Comparison of ENCODE assay signal across 28 cellular contexts in the genomic region with DNA sequence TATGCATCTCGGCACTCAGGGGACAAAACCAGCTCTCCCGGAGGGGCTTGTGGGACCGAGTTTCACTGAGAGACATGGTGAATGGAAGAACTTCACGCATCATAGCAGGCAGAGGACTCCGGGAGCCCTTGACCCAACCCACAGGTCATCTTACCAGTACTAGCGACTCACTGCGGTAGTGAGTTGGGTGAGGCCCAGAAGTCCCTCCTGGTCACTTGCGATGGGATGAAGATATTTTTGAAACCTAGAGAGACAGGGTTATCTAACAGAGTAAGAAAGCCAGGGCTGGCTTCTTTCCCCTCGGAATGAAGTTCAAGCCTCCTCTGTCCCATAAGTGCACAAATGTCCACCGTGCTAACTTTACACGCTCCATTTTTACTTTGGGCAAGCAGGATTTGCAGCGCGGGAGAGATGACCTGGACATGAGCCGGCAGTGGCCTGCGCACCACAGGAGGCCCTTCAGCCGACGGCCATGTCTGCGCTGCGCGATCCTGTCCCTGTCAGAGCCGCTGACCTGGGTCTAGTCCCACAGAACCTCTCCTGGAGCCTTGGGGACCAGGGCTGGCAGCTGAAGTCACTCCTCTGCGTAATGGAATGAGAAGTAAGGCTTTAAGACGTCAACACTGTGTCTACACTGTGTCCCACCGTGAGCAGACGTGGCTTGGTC. TPM values are rescaled to one million over a fixed set of nuclear protein-coding genes. Genes with fewer than 3 reads are reported as not detected.
A peak's percentile ranks its signal among the peaks of the same experiment; 100 is the strongest.
DNase-seq lines count a peak whose midpoint lies in the region; ATAC-seq, FAIRE-seq and TF ChIP-seq lines count a peak whose summit lies in the region.
"Had no signal": no experiment of that assay in that cellular context is flagged by ENCODE, and none has a peak within 500 bp of the region (broad histone marks: within the 10 kb centered on the region; RNA-seq: fewer than 3 reads in every experiment).

No MANE protein-coding gene starts in this region.

- WGBS in H1 (ENCODE audit: extremely low coverage in 1 of 2, insufficient coverage in 1 of 2, insufficient read length in 1 of 2, insufficient replicate concordance in 2 of 2, low coverage in 1 of 2, low lambda C conversion rate in 2 of 2, missing lambda C conversion rate in 1 of 2), 2 experiments: 91% methylated on average over 25 of the region's 25 CpGs; no CpG with 5 or more reads in 1 of the 2 experiments

- H3K4me3 ChIP-seq in BLaER1 (no peak overlapping the region), H7 (ENCODE audit: insufficient read depth, low read depth, low read length) (no peak overlapping the region), H1 (ENCODE audit: extremely low read depth in 1 of 4, insufficient read depth in 2 of 4, low read depth in 3 of 4, low read length in 4 of 4) (no peak overlapping the region), osteoblast (ENCODE audit: insufficient read depth, low read length) (no peak overlapping the region), mucosa of descending colon (no peak overlapping the region)
- H3K4me3 ChIP-seq: HAP-1 had no signal

- DNase-seq in H7 (peak; percentile 35), H1 (ENCODE audit: low read depth in 1 of 2, low spot score in 2 of 2) (no peak), osteoblast (ENCODE audit: insufficient read length, low spot score, missing footprints) (peak; percentile 50), mucosa of descending colon (no peak), activated gamma-delta T cell (lab: John Stamatoyannopoulos, UW) (no peak), foreskin melanocyte (no peak)
- DNase-seq: ACHN; activated CD4-positive, alpha-beta T cell treated with anti-CD3 and anti-CD28 coated beads for 36 hours; activated CD8-positive, alpha-beta T cell treated with anti-CD3 and anti-CD28 coated beads, Interleukin-2, amount 10 ng/mL, durations not matched to agents 7 days and 5 days; C1 segment of cervical spinal cord; DMS53; MM.1S; NCI-H2081; NCI-H2227 treated with DMSO at 0.1 percent for 48 hours; NCI-H526 treated with DMSO at 0.1 percent for 48 hours; SIG-M5; stimulated activated CD4-positive, alpha-beta T cell treated with anti-CD3 and anti-CD28 coated beads, Interleukin-15, amount 100 ng/mL, for 24 hours; stimulated activated CD4-positive, alpha-beta T cell treated with anti-CD3 and anti-CD28 coated beads, Interleukin-4, amount 100 ng/mL, for 4 hours; SW 1271; trophoblast cell had no signal

- H3K9me3 ChIP-seq in BLaER1: 0 out of 2 replicates have a peak, but pooled peaks cover 3% of the 10 kb centered on the region
- H3K9me3 ChIP-seq in H1 (ENCODE audit: insufficient read depth in 2 of 2, low read depth in 1 of 2, low read length in 1 of 2): peaks cover 0 to 17% of the 10 kb centered on the region in 2 experiments; a peak in 1 of 4 replicates
- no peaks in the 10 kb centered on the region for H3K9me3 ChIP-seq in osteoblast (ENCODE audit: low read depth, low read length)
- H3K9me3 ChIP-seq in mucosa of descending colon: no peaks in the 10 kb centered on the region
- H3K9me3 ChIP-seq: HAP-1 had no signal

- H3K9ac ChIP-seq in BLaER1: peak overlapping the region; percentile 53; the same call in 1 of the 2 replicates
- H3K9ac ChIP-seq in H1 (replicated peaks in 1 of 4; ENCODE audit: extremely low read depth in 1 of 4, low read depth in 3 of 4, low read length in 3 of 4): no peak overlapping the region

- H3K4me2 ChIP-seq in BLaER1: peak overlapping the region; percentile 86
- H3K4me2 ChIP-seq in H1 (ENCODE audit: insufficient read depth in 1 of 2, low read depth in 2 of 2, low read length in 2 of 2): no peak overlapping the region
- no peak overlapping the region for H3K4me2 ChIP-seq in osteoblast (ENCODE audit: insufficient read depth, low read length)

- H2AFZ ChIP-seq in H1 (ENCODE audit: low read length): no peak overlapping the region
- H2AFZ ChIP-seq in osteoblast (ENCODE audit: low read length): no peak overlapping the region

- no peaks in the 10 kb centered on the region for H3K79me1 ChIP-seq in H1 (ENCODE audit: low read depth, low read length)

- POLR2A ChIA-PET in H1 (lab: Charles Lee; ENCODE audit: partially characterized antibody): interaction anchor here (0.9 kb wide), 1 partner anchor 30 kb away, joined by 3 read pairs; no protein-coding TSS in a partner anchor

- H3K18ac ChIP-seq in H1 (ENCODE audit: extremely low read depth, low read length): no peak overlapping the region

- no peak overlapping the region for H2BK12ac ChIP-seq in H1 (ENCODE audit: low read depth, low read length)

- H3K79me2 ChIP-seq in H1 (ENCODE audit: control insufficient read depth in 1 of 2, insufficient read depth in 2 of 2, low read length in 2 of 2): no peaks in the 10 kb centered on the region
- no peaks in the 10 kb centered on the region for H3K79me2 ChIP-seq in osteoblast (ENCODE audit: insufficient read depth, low read length)

- TF ChIP-seq POLR2A in H1 (IDR thresholded peaks at IDR 0.05; ENCODE audit: control extremely low read depth in 1 of 2, low read depth in 2 of 2, low read length in 2 of 2): no peak

- no peak for TF ChIP-seq CTCF in H1 (IDR thresholded peaks at IDR 0.05; ENCODE audit: control extremely low read depth in 1 of 3, insufficient read depth in 1 of 3, low read depth in 1 of 3, low read length in 3 of 3)
- TF ChIP-seq CTCF in osteoblast (IDR thresholded peaks at IDR 0.05; ENCODE audit: extremely low read depth, low read depth, low read length): no peak
- no peak for TF ChIP-seq CTCF in mucosa of descending colon (IDR thresholded peaks at IDR 0.05)

- H2AK5ac ChIP-seq in H1 (ENCODE audit: low read depth, low read length): no peak overlapping the region

- H3K4me1 ChIP-seq in BLaER1: peaks cover 59% of the 10 kb centered on the region
- peaks cover 0 to 9% (median 7%) of the 10 kb centered on the region in 4 experiments; a peak in 4 of 7 replicates for H3K4me1 ChIP-seq in H1 (replicated peaks in 1 of 4; ENCODE audit: control insufficient read depth in 3 of 4, insufficient read depth in 4 of 4, low read length in 3 of 4)
- H3K4me1 ChIP-seq in osteoblast (ENCODE audit: insufficient read depth, low read length): peaks cover 17% of the 10 kb centered on the region
- no peaks in the 10 kb centered on the region for H3K4me1 ChIP-seq in mucosa of descending colon (ENCODE audit: low read depth)
- H3K4me1 ChIP-seq: HAP-1 had no signal

- FAIRE-seq in H1 (lab: Jason Lieb, UNC): no peak
- FAIRE-seq: GM12891, islet of Langerhans had no signal

- CTCF ChIA-PET in H1 (lab: Charles Lee; ENCODE audit: partially characterized antibody): interaction anchor here (1.3 to 1.4 kb wide), 2 partner anchors 8 to 27 kb away, joined by 4 to 5 read pairs; no protein-coding TSS in a partner anchor

- H2BK15ac ChIP-seq in H1 (ENCODE audit: low read length): no peak overlapping the region

- TF ChIP-seq EP300 in H1 (IDR thresholded peaks at IDR 0.05; ENCODE audit: borderline replicate concordance in 1 of 2, low read depth in 2 of 2, low read length in 2 of 2): no peak

- H3K36me3 ChIP-seq in BLaER1 (peaks cover 8% of the 10 kb centered on the region; the same call in 1 of the 2 replicates), H7 (replicated peaks; ENCODE audit: control insufficient read depth, insufficient read depth, low read length) (no peaks in the 10 kb centered on the region), H1 (ENCODE audit: control insufficient read depth in 2 of 4, insufficient read depth in 4 of 4, low read length in 3 of 4) (no peaks in the 10 kb centered on the region), osteoblast (ENCODE audit: insufficient read depth, low read length) (no peaks in the 10 kb centered on the region), mucosa of descending colon (ENCODE audit: low read depth) (no peaks in the 10 kb centered on the region)
- H3K36me3 ChIP-seq: HAP-1 had no signal

- no peak overlapping the region for H3K27ac ChIP-seq in BLaER1
- no peak overlapping the region for H3K27ac ChIP-seq in H1 (ENCODE audit: low read depth, low read length)
- no peak overlapping the region for H3K27ac ChIP-seq in osteoblast (ENCODE audit: low read depth, low read length)

- ATAC-seq in mucosa of descending colon (no peak), HG02588 (IDR thresholded peaks at IDR 0.05; ENCODE audit: unreplicated experiment) (no peak)
- ATAC-seq: activated CD4-positive, alpha-beta T cell treated with anti-CD3 and anti-CD28 coated beads for 36 hours; activated T-helper 17 cell treated with anti-CD3 and anti-CD28 coated beads, Interleukin-2, amount 50 U/mL, for 72 hours; esophagus mucosa; Panc1 had no signal

- no peak overlapping the region for H4K91ac ChIP-seq in H1 (replicated peaks; ENCODE audit: insufficient read length, low read length)

- intact Hi-C loops in mucosa of descending colon (cut with DNase I, micrococcal nuclease): no loop called here

- H4K8ac ChIP-seq in H1 (ENCODE audit: extremely low read depth, insufficient read depth, low read length): peak overlapping the region; percentile 60; the same call in 1 of the 2 replicates

- no peak for TF ChIP-seq RAD21 in H1 (IDR thresholded peaks at IDR 0.05 in 1 of 2, conservative IDR thresholded peaks at IDR 0.05 in 1 of 2; ENCODE audit: low read depth in 2 of 2, low read length in 2 of 2)

- no peak overlapping the region for H4K5ac ChIP-seq in H1 (ENCODE audit: insufficient read length, low read depth, low read length)

- H2BK5ac ChIP-seq in H1 (ENCODE audit: low read depth, low read length): no peak overlapping the region; the same call in 1 of the 2 replicates

- H2BK120ac ChIP-seq in H1 (replicated peaks; ENCODE audit: low read depth, low read length): no peak overlapping the region

- H3K27me3 ChIP-seq in BLaER1 (no peaks in the 10 kb centered on the region), H7 (ENCODE audit: control insufficient read depth, insufficient read depth, low read length) (no peaks in the 10 kb centered on the region), H1 (replicated peaks in 1 of 4; ENCODE audit: control insufficient read depth in 3 of 4, extremely low read depth in 1 of 4, insufficient read depth in 3 of 4, low read length in 3 of 4) (no peaks in the 10 kb centered on the region), osteoblast (ENCODE audit: insufficient read depth, low read length) (no peaks in the 10 kb centered on the region)

- no peak overlapping the region for H3K56ac ChIP-seq in H1 (replicated peaks; ENCODE audit: insufficient read length, low read depth, low read length)

- no peaks in the 10 kb centered on the region for H3K23me2 ChIP-seq in H1 (ENCODE audit: low read depth, low read length)

- H3K4ac ChIP-seq in H1 (replicated peaks; ENCODE audit: insufficient read length, low read depth, low read length): no peak overlapping the region

- H2BK20ac ChIP-seq in H1 (ENCODE audit: low read length): no peak overlapping the region

- H3K23ac ChIP-seq in H1 (ENCODE audit: insufficient read length): no peak overlapping the region

- H4K20me1 ChIP-seq in BLaER1: no peaks in the 10 kb centered on the region
- H4K20me1 ChIP-seq in H1 (replicated peaks in 1 of 2; ENCODE audit: control insufficient read depth in 1 of 2, insufficient read depth in 2 of 2, low read length in 2 of 2): no peaks in the 10 kb centered on the region
- H4K20me1 ChIP-seq in osteoblast (ENCODE audit: insufficient read depth, low read length): no peaks in the 10 kb centered on the region

- H3K14ac ChIP-seq in H1 (ENCODE audit: insufficient read length): no peak overlapping the region

RNA-seq across cellular contexts. Expression of a gene that starts 29.7 kb away (rescaled TPM):
- total RNA-seq in H7 (2014; rRNA removed; shearing (Covaris generic)): 19.8 and 21.0 TPM in 2 replicates
- 32.7 and 40.2 TPM in 2 replicates for total RNA-seq in H1 (2021; fragmentation: NEBNext Ultra II Directional; extraction: Animal tissue kit (Norgen Biotek cat#: 25700))
- 12.2 and 13.7 TPM in 2 replicates for polyA plus RNA-seq in H1 (2011; rRNA removed)
- 19.4 TPM for polyA plus RNA-seq in H1 (2011; cell fraction: cytosol; rRNA removed)
- 11.4 TPM for polyA plus RNA-seq in H1 (2011; cell fraction: nucleus; rRNA removed)
- polyA plus RNA-seq in H1 (2012, experiment 1 of 2): 20.8 to 26.7 TPM (median 24.0 TPM) in 4 replicates
- polyA plus RNA-seq in H1 (2012, experiment 2 of 2): 30.1 TPM
- polyA plus RNA-seq in H1 (2013, experiment 1 of 2): 25.8 TPM
- 25.8 TPM for polyA plus RNA-seq in H1 (2013, experiment 2 of 2)
- polyA minus RNA-seq in H1 (2011; rRNA and poly(A)+ RNA removed): 10.3 and 10.4 TPM in 2 replicates
- 8.7 TPM for polyA minus RNA-seq in H1 (2011; cell fraction: cytosol; rRNA and poly(A)+ RNA removed)
- polyA minus RNA-seq in H1 (2011; cell fraction: nucleus; rRNA and poly(A)+ RNA removed): 6.1 TPM
- total RNA-seq in osteoblast (51.3 and 55.4 TPM in 2 replicates), mucosa of descending colon (10 to 100 TPM; 59.3 to 91.5 (median 70.4) TPM)

Comparison
In these comparisons a context has a peak if more than half of its experiments do, and no peak if none do; other contexts are left out.
1. DNase-seq: peak in H7 (single experiment) and osteoblast (single experiment); none in H1 (0 of 2), mucosa of descending colon (0 of 3), activated gamma-delta T cell (single experiment) and foreskin melanocyte (single experiment).